ENCODE assay signal across 24 cellular contexts in the genomic region with DNA sequence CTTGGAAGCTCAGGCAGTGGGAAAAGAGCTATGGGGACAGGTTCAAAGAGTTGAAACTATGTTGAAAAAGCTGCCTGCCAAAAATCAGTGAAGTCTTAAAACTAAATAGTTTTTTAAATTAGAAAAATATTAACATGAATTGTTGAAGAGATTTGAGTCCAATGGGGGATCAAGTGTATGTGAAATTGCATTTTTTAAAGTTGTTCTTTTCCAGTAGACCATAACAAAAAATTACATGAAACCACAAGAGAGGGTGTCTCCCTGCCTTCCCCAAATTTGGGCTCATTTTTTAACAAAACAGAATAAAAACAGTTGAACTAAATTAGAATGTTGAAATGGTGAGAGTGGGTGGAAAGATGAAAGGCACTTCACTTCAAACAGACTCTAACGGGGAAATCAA. TPM values are rescaled to one million over a fixed set of nuclear protein-coding genes. Genes with fewer than 3 reads are reported as not detected.
"Had no signal": no experiment of that assay in that cellular context is flagged by ENCODE, and none has a peak within 500 bp of the region (broad histone marks: within the 10 kb centered on the region; RNA-seq: fewer than 3 reads in every experiment).

No MANE protein-coding gene starts in this region.

- H3K27ac ChIP-seq: left ventricle myocardium inferior, neural progenitor cell, neutrophil, parathyroid adenoma, psoas muscle, right atrium auricular region, right lobe of liver, tibial nerve, vagina had no signal

- H3K9me3 Mint-ChIP-seq: stimulated activated naive CD8-positive, alpha-beta T cell treated with anti-CD3 and anti-CD28 coated beads, Interleukin-15, amount 100 ng/mL, for 72 hours had no signal

- H3K36me3 Mint-ChIP-seq: neural progenitor cell had no signal

- DNase-seq: islet precursor cell; left ventricle myocardium inferior; naive thymus-derived CD8-positive, alpha-beta T cell; nephron progenitor cell; occipital lobe; psoas muscle; right lobe of liver; stimulated activated CD4-positive, alpha-beta T cell treated with anti-CD3 and anti-CD28 coated beads, Interleukin-1b, Interleukin-23, amount 100 ng/mL, for 48 hours; stimulated activated CD4-positive, alpha-beta T cell treated with anti-CD3 and anti-CD28 coated beads, Interleukin-2, amount 100 ng/mL, for 48 hours; stimulated activated CD4-positive, alpha-beta T cell treated with anti-CD3 and anti-CD28 coated beads, Interleukin-4, amount 100 ng/mL, for 4 hours; stimulated activated CD8-positive, alpha-beta memory T cell treated with anti-CD3 and anti-CD28 coated beads, Interleukin-4, amount 100 ng/mL, for 48 hours; stimulated activated naive CD4-positive, alpha-beta T cell treated with Interleukin-2 at 50 U/mL for 16 hours; stimulated activated naive CD8-positive, alpha-beta T cell treated with anti-CD3 and anti-CD28 coated beads, Interleukin-15, amount 100 ng/mL, for 72 hours; substantia nigra had no signal

- H3K79me2 ChIP-seq: parathyroid adenoma had no signal

- H3K4me1 Mint-ChIP-seq: nephron progenitor cell had no signal

- H3K27me3 Mint-ChIP-seq: naive thymus-derived CD8-positive, alpha-beta T cell; stimulated activated memory B cell treated with anti-CD40 and anti-IgM and Interleukin-4, amounts not matched to agents 10 μg/mL and 1 μg/mL and 100 μg/mL, for 72 hours; stimulated activated naive CD8-positive, alpha-beta T cell treated with anti-CD3 and anti-CD28 coated beads, Interleukin-15, amount 100 ng/mL, for 72 hours; type B pancreatic cell had no signal

- H3K4me1 ChIP-seq: left ventricle myocardium inferior, parathyroid adenoma, right atrium auricular region, right lobe of liver, vagina had no signal

- H3K9me3 ChIP-seq: left ventricle myocardium inferior, neutrophil, psoas muscle, right atrium auricular region, right lobe of liver, tibial nerve, vagina had no signal

- H3K4me2 ChIP-seq: neural progenitor cell, smooth muscle cell had no signal

- H3K27ac Mint-ChIP-seq: nephron progenitor cell; neural progenitor cell; stimulated activated memory B cell treated with anti-CD40 and anti-IgM and Interleukin-4, amounts not matched to agents 10 μg/mL and 1 μg/mL and 100 μg/mL, for 72 hours; stimulated activated naive CD8-positive, alpha-beta T cell treated with anti-CD3 and anti-CD28 coated beads, Interleukin-15, amount 100 ng/mL, for 72 hours; type B pancreatic cell had no signal

- ATAC-seq: naive thymus-derived CD8-positive, alpha-beta T cell; psoas muscle; right lobe of liver; stimulated activated memory B cell treated with anti-CD40 and anti-IgM and Interleukin-4, amounts not matched to agents 10 μg/mL and 1 μg/mL and 100 μg/mL, for 72 hours; stimulated activated naive CD8-positive, alpha-beta T cell treated with anti-CD3 and anti-CD28 coated beads, Interleukin-15, amount 100 ng/mL, for 72 hours had no signal

- H3K27me3 ChIP-seq: neural progenitor cell, neutrophil, right atrium auricular region, right lobe of liver, tibial nerve, vagina had no signal

- H3K4me3 ChIP-seq: left ventricle myocardium inferior, lung, neural progenitor cell, psoas muscle, right atrium auricular region, right lobe of liver, smooth muscle cell, tibial nerve, vagina had no signal

- H3K36me3 ChIP-seq: left ventricle myocardium inferior, neural progenitor cell, neutrophil, right atrium auricular region, right lobe of liver, tibial nerve, vagina had no signal

- H3K4me3 Mint-ChIP-seq: naive thymus-derived CD8-positive, alpha-beta T cell; nephron progenitor cell; neural progenitor cell; stimulated activated memory B cell treated with anti-CD40 and anti-IgM and Interleukin-4, amounts not matched to agents 10 μg/mL and 1 μg/mL and 100 μg/mL, for 72 hours; stimulated activated naive CD8-positive, alpha-beta T cell treated with anti-CD3 and anti-CD28 coated beads, Interleukin-15, amount 100 ng/mL, for 72 hours; type B pancreatic cell had no signal

- H3K9ac ChIP-seq: neural progenitor cell, parathyroid adenoma had no signal

RNA-seq across cellular contexts. Expression of a gene that starts 31.5 kb away (rescaled TPM):
- polyA plus RNA-seq: lung, smooth muscle cell had no signal
